2 cellular contexts compared by ENCODE assay signal in genomic region chr6:15913573-15913972, GRCh38.
TF ChIP-seq lines count a peak whose summit lies in the region.

No MANE protein-coding gene starts in this region.

TF ChIP-seq in GM23338, 12 proteins besides CTCF, POLR2A, EP300 and RAD21:
- TF ChIP-seq ETS1 (IDR thresholded peaks at IDR 0.05) (no peak), EZH2phosphoT487 (IDR thresholded peaks at IDR 0.05; ENCODE audit: unreplicated experiment) (no peak), REST (IDR thresholded peaks at IDR 0.05; ENCODE audit: unreplicated experiment) (no peak), POLR2AphosphoS5 (IDR thresholded peaks at IDR 0.05; ENCODE audit: low read depth) (no peak), ZNF331 (CRISPR knock-in tag; IDR thresholded peaks at IDR 0.05; ENCODE audit: low read depth) (no peak), CREB1 (CRISPR knock-in tag; IDR thresholded peaks at IDR 0.05; ENCODE audit: low read depth) (no peak), EZH2 (IDR thresholded peaks at IDR 0.05; ENCODE audit: low read depth, unreplicated experiment) (no peak), NANOG (IDR thresholded peaks at IDR 0.05; ENCODE audit: borderline replicate concordance) (no peak), ZNF462 (CRISPR knock-in tag; IDR thresholded peaks at IDR 0.05) (no peak), JUNB (IDR thresholded peaks at IDR 0.05; ENCODE audit: unreplicated experiment) (no peak), STAT1 (IDR thresholded peaks at IDR 0.05; ENCODE audit: unreplicated experiment) (no peak), ZNF114 (CRISPR knock-in tag; IDR thresholded peaks at IDR 0.05) (no peak)

TF ChIP-seq in K562, 482 proteins besides CTCF, POLR2A, EP300 and RAD21:
- TF ChIP-seq AFF1 (IDR thresholded peaks at IDR 0.05; ENCODE audit: low read depth in 1 of 2, partially characterized antibody in 2 of 2) (no peak), HLTF (IDR thresholded peaks at IDR 0.05) (peak; percentile 59; the same call in 1 of the 2 replicates), ASH1L (IDR thresholded peaks at IDR 0.05; ENCODE audit: borderline replicate concordance, low read depth, partially characterized antibody) (peak; percentile 28), MITF (IDR thresholded peaks at IDR 0.05) (no peak), NR2C1 (IDR thresholded peaks at IDR 0.05) (peak; percentile 28; the same call in 1 of the 2 replicates), NR2C1 (tag; IDR thresholded peaks at IDR 0.05) (no peak), HINFP (tag; conservative IDR thresholded peaks at IDR 0.05; ENCODE audit: low read depth) (0 out of 2 replicates have a peak, but pooled peaks have one; percentile 21), SAP30 (IDR thresholded peaks at IDR 0.05; ENCODE audit: borderline replicate concordance, insufficient read depth, low read depth, low read length, poor library complexity, severe bottlenecking) (no peak), THRAP3 (IDR thresholded peaks at IDR 0.05; ENCODE audit: borderline replicate concordance) (0 out of 2 replicates have a peak, but pooled peaks have one; percentile 79), RBM39 (optimal IDR thresholded peaks at IDR 0.05; ENCODE audit: low read depth, low read length) (no peak), ZNF512 (tag; IDR thresholded peaks at IDR 0.05) (peak; percentile 95), MLLT1 (IDR thresholded peaks at IDR 0.05) (0 out of 4 replicates have a peak, but pooled peaks of 1 of the 2 experiments have one; percentile 38)
